ENCODE assay signal across 8 cellular contexts in the genomic region with DNA sequence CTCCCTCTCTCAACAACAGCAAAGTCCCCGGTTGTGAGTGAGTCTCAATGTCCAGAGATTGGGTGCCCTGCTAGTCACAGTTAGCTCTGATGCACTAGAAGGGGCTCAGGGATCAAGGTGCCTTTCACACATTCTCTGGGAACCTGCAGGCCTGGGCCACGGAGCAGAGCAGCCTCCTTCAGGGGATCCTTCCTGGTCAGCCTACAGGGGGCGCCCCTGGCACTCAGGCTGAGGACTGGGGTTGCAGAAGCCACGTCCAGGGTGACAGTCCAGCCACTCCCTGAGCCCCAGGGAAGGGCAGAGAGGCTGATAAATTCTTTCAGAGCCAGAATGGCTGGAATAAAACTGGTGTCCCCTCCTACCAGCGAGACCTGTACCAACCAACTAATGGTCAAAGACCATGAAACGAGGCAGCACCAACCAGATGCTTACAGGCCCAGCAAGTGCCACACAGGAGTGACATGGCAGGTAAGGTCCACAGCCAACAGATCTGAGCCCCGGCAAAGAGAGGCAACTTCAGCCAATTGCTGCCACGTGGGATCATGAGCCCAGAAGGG. TPM values are rescaled to one million over a fixed set of nuclear protein-coding genes. Genes with fewer than 3 reads are reported as not detected.
DNase-seq lines count a peak whose midpoint lies in the region; ATAC-seq, FAIRE-seq and TF ChIP-seq lines count a peak whose summit lies in the region.

No MANE protein-coding gene starts in this region.

- H3K9me3 Mint-ChIP-seq in activated T-helper 17 cell treated with anti-CD3 and anti-CD28 coated beads, Interleukin-2, amount 50 U/mL, for 72 hours = no peaks in the 10 kb centered on the region
- H3K9me3 Mint-ChIP-seq in glutamatergic neuron (ENCODE audit: unreplicated experiment) (peaks cover 17% of the 10 kb centered on the region), progenitor cell of endocrine pancreas (ENCODE audit: low read depth) (no peaks in the 10 kb centered on the region)

- H3K27me3 Mint-ChIP-seq in activated T-helper 17 cell treated with anti-CD3 and anti-CD28 coated beads, Interleukin-2, amount 50 U/mL, for 72 hours = no peaks in the 10 kb centered on the region
- H3K27me3 Mint-ChIP-seq in glutamatergic neuron (ENCODE audit: unreplicated experiment) = peaks cover 6% of the 10 kb centered on the region
- H3K27me3 Mint-ChIP-seq in progenitor cell of endocrine pancreas = no peaks in the 10 kb centered on the region

- peak; percentile 47 for ATAC-seq in GM21515 (IDR thresholded peaks at IDR 0.05; ENCODE audit: unreplicated experiment)
- peak; percentile 91 for ATAC-seq in activated T-helper 17 cell treated with anti-CD3 and anti-CD28 coated beads, Interleukin-2, amount 50 U/mL, for 72 hours (replicated peaks)
- no peak for ATAC-seq in GM21619 (IDR thresholded peaks at IDR 0.05; ENCODE audit: unreplicated experiment)

- FAIRE-seq in RCC 7860 (lab: Jason Lieb, UNC) = no peak

- no peak overlapping the region for H3K27ac Mint-ChIP-seq in activated T-helper 17 cell treated with anti-CD3 and anti-CD28 coated beads, Interleukin-2, amount 50 U/mL, for 72 hours
- peak overlapping the region; percentile 97 for H3K27ac Mint-ChIP-seq in glutamatergic neuron (ENCODE audit: unreplicated experiment)
- H3K27ac Mint-ChIP-seq in progenitor cell of endocrine pancreas = no peak overlapping the region

- TF ChIP-seq CTCF in glutamatergic neuron (IDR thresholded peaks at IDR 0.05; ENCODE audit: partially characterized antibody, unreplicated experiment) = peak; percentile 75
- peak; percentile 76 for TF ChIP-seq CTCF in progenitor cell of endocrine pancreas (IDR thresholded peaks at IDR 0.05; ENCODE audit: unreplicated experiment)

- H3K4me1 Mint-ChIP-seq in activated T-helper 17 cell treated with anti-CD3 and anti-CD28 coated beads, Interleukin-2, amount 50 U/mL, for 72 hours = no peaks in the 10 kb centered on the region
- H3K4me1 Mint-ChIP-seq in glutamatergic neuron (ENCODE audit: low read depth, unreplicated experiment) (peaks cover 49% of the 10 kb centered on the region), progenitor cell of endocrine pancreas (ENCODE audit: low read depth) (no peaks in the 10 kb centered on the region)

- H3K4me3 Mint-ChIP-seq in activated T-helper 17 cell treated with anti-CD3 and anti-CD28 coated beads, Interleukin-2, amount 50 U/mL, for 72 hours = no peak overlapping the region
- H3K4me3 Mint-ChIP-seq in glutamatergic neuron (ENCODE audit: unreplicated experiment) (peak overlapping the region; percentile 61), progenitor cell of endocrine pancreas (ENCODE audit: low read depth) (no peak overlapping the region)

- peak in 8 of 14 donors; percentile 7 to 47 (median 16) for DNase-seq in C1 segment of cervical spinal cord (lab: John Stamatoyannopoulos, UW)
- DNase-seq in RCC 7860 (ENCODE audit: low spot score) = peak; percentile 22
- DNase-seq in glutamatergic neuron = peak; percentile 87
- DNase-seq in progenitor cell of endocrine pancreas (ENCODE audit: low spot score, unreplicated experiment) = peak; percentile 69
- no peak for DNase-seq in cerebellar nuclear complex (lab: John Stamatoyannopoulos, UW)

- H3K36me3 Mint-ChIP-seq in activated T-helper 17 cell treated with anti-CD3 and anti-CD28 coated beads, Interleukin-2, amount 50 U/mL, for 72 hours (ENCODE audit: low read depth) = peaks cover 6% of the 10 kb centered on the region
- H3K36me3 Mint-ChIP-seq in glutamatergic neuron (ENCODE audit: unreplicated experiment) = no peaks in the 10 kb centered on the region
- no peaks in the 10 kb centered on the region for H3K36me3 Mint-ChIP-seq in progenitor cell of endocrine pancreas (ENCODE audit: insufficient read depth)

RNA-seq across cellular contexts. Expression of a gene that starts 43.5 kb away (rescaled TPM):
- total RNA-seq in activated T-helper 17 cell treated with anti-CD3 and anti-CD28 coated beads, Interleukin-2, amount 50 U/mL, for 72 hours = 10 to 100 TPM; 14.5 to 18.6 TPM
- total RNA-seq in glutamatergic neuron (ENCODE audit: unreplicated experiment) (134 TPM), progenitor cell of endocrine pancreas (29.2 and 37.8 TPM in 2 replicates)

RNA-seq across cellular contexts. Expression of a gene that starts 48.7 kb away (rescaled TPM):
- total RNA-seq in activated T-helper 17 cell treated with anti-CD3 and anti-CD28 coated beads, Interleukin-2, amount 50 U/mL, for 72 hours = 10 to 100 TPM; 40.3 to 52.6 TPM
- 33.0 TPM for total RNA-seq in glutamatergic neuron (ENCODE audit: unreplicated experiment)
- 46.7 and 49.6 TPM in 2 replicates for total RNA-seq in progenitor cell of endocrine pancreas

RNA-seq across cellular contexts. Expression of a gene that starts 59.0 kb away (rescaled TPM):
- total RNA-seq in activated T-helper 17 cell treated with anti-CD3 and anti-CD28 coated beads, Interleukin-2, amount 50 U/mL, for 72 hours = 10 to 100 TPM in 1 of 2 donors, 1 to 10 TPM in 1; 8.2 to 13.9 TPM
- total RNA-seq in glutamatergic neuron (ENCODE audit: unreplicated experiment) (15.4 TPM), progenitor cell of endocrine pancreas (18.8 and 21.1 TPM in 2 replicates)

Comparison
In these comparisons a context has a peak if more than half of its experiments do, and no peak if none do; other contexts are left out.
1. DNase-seq: peak in C1 segment of cervical spinal cord (8 of 14), RCC 7860 (single experiment), glutamatergic neuron (single experiment) and progenitor cell of endocrine pancreas (single experiment); none in cerebellar nuclear complex (0 of 2).